Comparison of ENCODE assay signal across 8 cellular contexts in the genomic region with DNA sequence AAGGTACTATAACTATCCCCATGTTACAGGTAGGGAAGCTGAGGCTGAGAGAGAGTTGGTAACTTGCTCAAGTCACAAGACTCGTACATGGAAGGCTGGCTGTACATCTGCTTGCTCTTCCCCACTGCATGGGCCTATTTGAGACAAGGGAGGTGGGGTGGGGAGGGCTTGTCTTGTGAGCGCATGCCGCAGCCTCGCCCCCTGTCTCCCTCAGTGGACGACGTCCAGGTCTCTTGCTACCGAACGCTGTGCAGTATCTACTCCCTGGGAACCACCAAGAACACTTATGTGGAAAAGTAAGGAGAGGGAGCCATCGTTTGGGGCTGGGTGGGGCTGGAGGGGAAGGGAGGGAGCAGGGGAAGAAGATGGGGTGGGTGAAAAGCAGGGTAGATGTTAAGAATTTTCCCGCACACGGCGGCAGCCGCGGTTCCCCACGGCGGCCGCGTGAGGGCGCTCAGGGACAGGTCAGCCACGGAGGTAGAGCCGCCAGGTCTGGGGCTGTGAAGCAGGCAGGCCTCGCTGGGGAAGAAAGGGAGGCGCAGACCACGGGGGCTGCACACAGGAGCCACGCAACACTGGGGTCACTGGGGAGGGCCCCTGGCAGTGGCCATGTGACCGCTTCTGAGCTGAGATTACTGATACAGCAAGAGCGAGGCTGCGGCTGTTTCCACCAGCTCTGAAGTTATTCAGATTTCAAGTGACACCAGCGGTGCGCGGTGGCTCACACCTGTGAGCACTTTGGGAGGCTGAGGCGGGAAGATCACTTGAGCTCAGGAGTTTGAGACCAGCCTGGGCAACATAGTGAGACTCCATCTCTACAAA.
DNase-seq lines count a peak whose midpoint lies in the region; ATAC-seq and TF ChIP-seq lines count a peak whose summit lies in the region.

No MANE protein-coding gene starts in this region.

- peak; percentile 98 for TF ChIP-seq CTCF in VCaP (conservative IDR thresholded peaks at IDR 0.05)
- TF ChIP-seq CTCF in brain microvascular endothelial cell (IDR thresholded peaks at IDR 0.05; ENCODE audit: low read depth, low read length, missing control alignments): peak; percentile 93

- H3K27ac ChIP-seq in VCaP (no peak overlapping the region), brain microvascular endothelial cell (no peak overlapping the region)

- DNase-seq in NCI-H524 (lab: John Stamatoyannopoulos, UW) (peak; percentile 36 to 63), NCI-H524 treated with DMSO at 0.1 percent for 48 hours (lab: John Stamatoyannopoulos, UW) (no peak), NCI-H1105 treated with DMSO at 0.1 percent for 48 hours (lab: John Stamatoyannopoulos, UW) (peak; percentile 40), brain microvascular endothelial cell (peak; percentile 24), inferior parietal cortex (ENCODE audit: extremely low spot score) (peak; percentile 69)
- DNase-seq in stimulated activated CD4-positive, alpha-beta T cell treated with anti-CD3 and anti-CD28 coated beads, Interleukin-1b, Interleukin-23, amount 100 ng/mL, for 24 hours (ENCODE audit: low read depth in 4 of 4, low spot score in 1 of 4): peak; percentile 55 to 72 (median 68)

- no peak for ATAC-seq in HG03175 (IDR thresholded peaks at IDR 0.05; ENCODE audit: unreplicated experiment)

- H3K36me3 ChIP-seq in brain microvascular endothelial cell (replicated peaks): no peaks in the 10 kb centered on the region

- H3K4me3 ChIP-seq in brain microvascular endothelial cell (ENCODE audit: low read depth, low read length): no peak overlapping the region

- H3K27me3 ChIP-seq in brain microvascular endothelial cell (replicated peaks): no peaks in the 10 kb centered on the region

- in situ Hi-C loops in brain microvascular endothelial cell (cut with HindIII; ENCODE audit: low pct_ligation_motif_present, low sequenced_read_pairs): no loop called here
